In the genomic region with DNA sequence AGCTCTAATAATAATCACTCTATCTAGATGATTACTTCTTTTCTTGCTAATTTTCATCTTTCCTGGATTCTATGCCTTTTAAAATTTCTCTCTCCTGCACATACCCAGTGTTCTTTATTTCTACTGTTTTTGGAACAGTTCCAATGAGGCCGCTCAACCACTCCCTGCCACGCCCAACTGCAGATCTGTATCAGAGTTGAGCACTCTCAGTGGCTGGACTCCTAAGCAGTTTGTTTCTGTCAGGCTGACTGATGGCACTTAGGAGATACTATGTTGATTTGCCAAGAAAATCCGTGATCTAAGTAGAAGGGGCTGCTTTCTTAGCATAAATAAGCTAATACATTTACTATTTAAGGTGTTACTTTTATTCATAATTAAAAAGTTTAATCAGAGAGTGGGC, we compare ENCODE assay signal across 24 cellular contexts.
A peak's percentile ranks its signal among the peaks of the same experiment; 100 is the strongest.
DNase-seq lines count a peak whose midpoint lies in the region; ATAC-seq and TF ChIP-seq lines count a peak whose summit lies in the region.
"Had no signal": no experiment of that assay in that cellular context is flagged by ENCODE, and none has a peak within 500 bp of the region (broad histone marks: within the 10 kb centered on the region; RNA-seq: fewer than 3 reads in every experiment).

No MANE protein-coding gene starts in this region.

- no peak overlapping the region for H3K4me3 ChIP-seq in epithelial cell of esophagus (ENCODE audit: low read length)
- H3K4me3 ChIP-seq: cardiac muscle cell, dorsolateral prefrontal cortex, gastrocnemius medialis, GM23248, neural progenitor cell, psoas muscle, smooth muscle cell, stomach had no signal

- peaks cover 8% of the 10 kb centered on the region for H3K4me1 Mint-ChIP-seq in activated naive CD4-positive, alpha-beta T cell treated with anti-CD3 and anti-CD28 coated beads, Interleukin-2, amount 10 ng/mL, durations not matched to agents 7 days and 5 days
- H3K4me1 Mint-ChIP-seq: neural progenitor cell had no signal

- H3K36me3 Mint-ChIP-seq in activated naive CD4-positive, alpha-beta T cell treated with anti-CD3 and anti-CD28 coated beads, Interleukin-2, amount 10 ng/mL, durations not matched to agents 7 days and 5 days, result peaks cover 47% of the 10 kb centered on the region
- H3K36me3 Mint-ChIP-seq: neural progenitor cell had no signal

- H3K27ac Mint-ChIP-seq in activated naive CD4-positive, alpha-beta T cell treated with anti-CD3 and anti-CD28 coated beads, Interleukin-2, amount 10 ng/mL, durations not matched to agents 7 days and 5 days, result peak overlapping the region; percentile 60
- H3K27ac Mint-ChIP-seq: activated CD4-positive, alpha-beta T cell treated with anti-CD3 and anti-CD28 coated beads, Interleukin-2, amount 10 ng/mL, durations not matched to agents 7 days and 5 days; neural progenitor cell had no signal

- H3K27me3 Mint-ChIP-seq in activated naive CD4-positive, alpha-beta T cell treated with anti-CD3 and anti-CD28 coated beads, Interleukin-2, amount 10 ng/mL, durations not matched to agents 7 days and 5 days, result no peaks in the 10 kb centered on the region
- H3K27me3 Mint-ChIP-seq: activated CD4-positive, alpha-beta T cell treated with anti-CD3 and anti-CD28 coated beads, Interleukin-2, amount 10 ng/mL, durations not matched to agents 7 days and 5 days had no signal

- DNase-seq in activated naive CD4-positive, alpha-beta T cell treated with anti-CD3 and anti-CD28 coated beads, Interleukin-2, amount 10 ng/mL, durations not matched to agents 7 days and 5 days, result no peak
- no peak for DNase-seq in activated naive CD4-positive, alpha-beta T cell (lab: John Stamatoyannopoulos, UW)
- peak; percentile 69 for DNase-seq in NCI-H748 (lab: John Stamatoyannopoulos, UW; ENCODE audit: unreplicated experiment)
- DNase-seq in epithelial cell of esophagus (ENCODE audit: low read depth), result peak; percentile 32
- DNase-seq in NK-92 (lab: John Stamatoyannopoulos, UW; ENCODE audit: unreplicated experiment), result no peak
- DNase-seq in SHP77 (lab: John Stamatoyannopoulos, UW), result no peak
- no peak for DNase-seq in GDM1 (lab: John Stamatoyannopoulos, UW)
- DNase-seq: activated CD4-positive, alpha-beta T cell treated with anti-CD3 and anti-CD28 coated beads, Interleukin-2, amount 10 ng/mL, durations not matched to agents 7 days and 5 days; activated CD8-positive, alpha-beta memory T cell treated with anti-CD3 and anti-CD28 coated beads, Interleukin-2, amount 50 U/mL, for 4 hours; activated effector memory CD4-positive, alpha-beta T cell treated with anti-CD3 and anti-CD28 coated beads, Interleukin-2, amount 50 U/mL, for 16 hours; C1 segment of cervical spinal cord; dorsolateral prefrontal cortex; EL; gastrocnemius medialis; GM23248; left cardiac atrium; NCI-H1105 treated with DMSO at 0.1 percent for 48 hours; psoas muscle; stimulated activated CD4-positive, alpha-beta T cell treated with anti-CD3 and anti-CD28 coated beads, Interleukin-4, amount 100 ng/mL, for 1 hour; stomach had no signal

- CTCF ChIA-PET in activated naive CD4-positive, alpha-beta T cell treated with anti-CD3 and anti-CD28 coated beads, Interleukin-2, amount 10 ng/mL, durations not matched to agents 7 days and 5 days (lab: Charles Lee), result no interaction called here

- no peak for ATAC-seq in GM18511 (IDR thresholded peaks at IDR 0.05; ENCODE audit: unreplicated experiment)
- ATAC-seq: gastrocnemius medialis, left cardiac atrium, psoas muscle had no signal

- no peaks in the 10 kb centered on the region for H3K9me3 Mint-ChIP-seq in activated naive CD4-positive, alpha-beta T cell treated with anti-CD3 and anti-CD28 coated beads, Interleukin-2, amount 10 ng/mL, durations not matched to agents 7 days and 5 days
- H3K9me3 Mint-ChIP-seq: neural progenitor cell had no signal

- no peak for TF ChIP-seq CTCF in epithelial cell of esophagus (IDR thresholded peaks at IDR 0.05; ENCODE audit: insufficient read depth, low read depth, low read length, missing control alignments)

- no peak overlapping the region for H3K4me3 Mint-ChIP-seq in activated naive CD4-positive, alpha-beta T cell treated with anti-CD3 and anti-CD28 coated beads, Interleukin-2, amount 10 ng/mL, durations not matched to agents 7 days and 5 days
- H3K4me3 Mint-ChIP-seq: activated CD4-positive, alpha-beta T cell treated with anti-CD3 and anti-CD28 coated beads, Interleukin-2, amount 10 ng/mL, durations not matched to agents 7 days and 5 days; neural progenitor cell had no signal

Comparison
In these comparisons a context has a peak if more than half of its experiments do, and no peak if none do; other contexts are left out.
1. DNase-seq: peak in NCI-H748 (single experiment) and epithelial cell of esophagus (single experiment); none in activated naive CD4-positive, alpha-beta T cell treated with anti-CD3 and anti-CD28 coated beads, Interleukin-2, amount 10 ng/mL, durations not matched to agents 7 days and 5 days (single experiment), activated naive CD4-positive, alpha-beta T cell (0 of 4), NK-92 (single experiment), SHP77 (0 of 2) and GDM1 (single experiment).